Comparison of ENCODE assay signal across 9 cellular contexts in genomic region chr7:138000081-138000701, GRCh38. TPM values are rescaled to one million over a fixed set of nuclear protein-coding genes. Genes with fewer than 3 reads are reported as not detected.
DNase-seq lines count a peak whose midpoint lies in the region; ATAC-seq, FAIRE-seq and TF ChIP-seq lines count a peak whose summit lies in the region.
"Had no signal": no experiment of that assay in that cellular context is flagged by ENCODE, and none has a peak within 500 bp of the region (broad histone marks: within the 10 kb centered on the region; RNA-seq: fewer than 3 reads in every experiment).

No MANE protein-coding gene starts in this region.

- H3K27ac ChIP-seq in breast epithelium (peak overlapping the region; percentile 96), keratinocyte (ENCODE audit: control insufficient read depth, insufficient read depth, low read length) (peak overlapping the region; percentile 92)

- no peaks in the 10 kb centered on the region for H3K36me3 ChIP-seq in breast epithelium
- no peaks in the 10 kb centered on the region for H3K36me3 ChIP-seq in keratinocyte (ENCODE audit: control insufficient read depth in 2 of 2, extremely low read depth in 1 of 2, insufficient read depth in 2 of 2, low read length in 2 of 2)

- peak overlapping the region; percentile 96 for H3K9ac ChIP-seq in keratinocyte (ENCODE audit: control insufficient read depth, extremely low read depth, insufficient read depth, low read length)

- H3K27me3 Mint-ChIP-seq in stimulated activated naive B cell treated with anti-CD40 and anti-IgM and Interleukin-4, amounts not matched to agents 10 μg/mL and 1 μg/mL and 100 μg/mL, for 72 hours: no peaks in the 10 kb centered on the region

- H3K9me1 ChIP-seq in keratinocyte (ENCODE audit: control insufficient read depth, extremely low read depth, insufficient read depth, low read length): no peaks in the 10 kb centered on the region

- H3K27me3 ChIP-seq in breast epithelium (no peaks in the 10 kb centered on the region), keratinocyte (ENCODE audit: control insufficient read depth, extremely low read depth, insufficient read depth, low read length) (no peaks in the 10 kb centered on the region)

- peak overlapping the region; percentile 78 for H3K4me2 ChIP-seq in keratinocyte (ENCODE audit: control insufficient read depth, extremely low read depth, insufficient read depth, low read depth, low read length)

- dilution Hi-C loops in keratinocyte (cut with MboI; ENCODE audit: extremely low pct_ligation_motif_present, low sequenced_read_pairs): no loop called here

- intact Hi-C loops in breast epithelium (cut with DNase I; ENCODE audit: low total_unique reads): loop anchor here (5.0 kb wide), 1 partner anchor 1342 kb away; the partner anchor contains the start of gene FMC1

- peaks cover 0 to 3% of the 10 kb centered on the region in 2 donors for H3K4me1 ChIP-seq in breast epithelium
- H3K4me1 ChIP-seq in keratinocyte (ENCODE audit: control insufficient read depth, extremely low read depth, insufficient read depth, low read length): peaks cover 23% of the 10 kb centered on the region

- no peak for TF ChIP-seq POLR2A in breast epithelium (IDR thresholded peaks at IDR 0.05)

- no peak for FAIRE-seq in keratinocyte (lab: Jason Lieb, UNC)
- FAIRE-seq: G401.6 had no signal

- H3K36me3 Mint-ChIP-seq in stimulated activated naive B cell treated with anti-CD40 and anti-IgM and Interleukin-4, amounts not matched to agents 10 μg/mL and 1 μg/mL and 100 μg/mL, for 72 hours: peaks cover 21 to 26% of the 10 kb centered on the region in 2 donors

- H3K9me3 ChIP-seq in breast epithelium (no peaks in the 10 kb centered on the region), keratinocyte (ENCODE audit: control insufficient read depth, low read depth, low read length) (no peaks in the 10 kb centered on the region)

- H2AFZ ChIP-seq in keratinocyte (ENCODE audit: control insufficient read depth, low read length): no peak overlapping the region

- H4K20me1 ChIP-seq in keratinocyte (ENCODE audit: control insufficient read depth, extremely low read depth, insufficient read depth, low read length): peaks cover 3% of the 10 kb centered on the region

- peaks cover 26 to 58% of the 10 kb centered on the region in 2 donors for H3K4me1 Mint-ChIP-seq in stimulated activated naive B cell treated with anti-CD40 and anti-IgM and Interleukin-4, amounts not matched to agents 10 μg/mL and 1 μg/mL and 100 μg/mL, for 72 hours

- TF ChIP-seq CTCF in breast epithelium (IDR thresholded peaks at IDR 0.05) (no peak), keratinocyte (optimal IDR thresholded peaks at IDR 0.05 in 1 of 3, IDR thresholded peaks at IDR 0.05 in 1 of 3, conservative IDR thresholded peaks at IDR 0.05 in 1 of 3; ENCODE audit: extremely low read depth in 1 of 3, insufficient read depth in 2 of 3, low read length in 3 of 3) (no peak)

- H3K4me3 ChIP-seq in breast epithelium: peak overlapping the region; percentile 80 to 97 (median 91)
- H3K4me3 ChIP-seq in keratinocyte (ENCODE audit: control insufficient read depth in 2 of 3, extremely low read depth in 1 of 3, insufficient read depth in 2 of 3, low read depth in 1 of 3, low read length in 3 of 3): peak overlapping the region; percentile 63 to 92 (median 90)

- peak overlapping the region; percentile 25 for H3K27ac Mint-ChIP-seq in stimulated activated naive B cell treated with anti-CD40 and anti-IgM and Interleukin-4, amounts not matched to agents 10 μg/mL and 1 μg/mL and 100 μg/mL, for 72 hours

- no peaks in the 10 kb centered on the region for H3K9me3 Mint-ChIP-seq in stimulated activated naive B cell treated with anti-CD40 and anti-IgM and Interleukin-4, amounts not matched to agents 10 μg/mL and 1 μg/mL and 100 μg/mL, for 72 hours

- peak overlapping the region; percentile 92 to 96 for H3K4me3 Mint-ChIP-seq in stimulated activated naive B cell treated with anti-CD40 and anti-IgM and Interleukin-4, amounts not matched to agents 10 μg/mL and 1 μg/mL and 100 μg/mL, for 72 hours

- H3K79me2 ChIP-seq in keratinocyte (ENCODE audit: control insufficient read depth, insufficient read depth, low read length): peaks cover 54% of the 10 kb centered on the region

- ATAC-seq in stimulated activated naive B cell treated with anti-CD40 and anti-IgM and Interleukin-4, amounts not matched to agents 10 μg/mL and 1 μg/mL and 100 μg/mL, for 72 hours (replicated peaks): no peak
- no peak for ATAC-seq in HG03565 (IDR thresholded peaks at IDR 0.05; ENCODE audit: unreplicated experiment)

- DNase-seq in NCI-H146 (lab: John Stamatoyannopoulos, UW) (peak; percentile 43), NCI-H146 treated with DMSO at 0.1 percent for 48 hours (lab: John Stamatoyannopoulos, UW; ENCODE audit: unreplicated experiment) (no peak), NCI-H2227 (lab: John Stamatoyannopoulos, UW; ENCODE audit: unreplicated experiment) (peak; percentile 45), breast epithelium (ENCODE audit: low spot score in 2 of 2) (peak in 1 of 2 donors; percentile 33), keratinocyte (ENCODE audit: low read depth, low spot score) (no peak)
- no peak for DNase-seq in stimulated activated naive B cell treated with anti-CD40 and anti-IgM and Interleukin-4, amounts not matched to agents 10 μg/mL and 1 μg/mL and 100 μg/mL, for 72 hours
- DNase-seq in stimulated activated CD4-positive, alpha-beta T cell treated with anti-CD3 and anti-CD28 coated beads, Interleukin-12 subunit alpha, Interleukin-12 subunit beta, amount 100 ng/mL, for 4 hours: no peak

RNA-seq across cellular contexts. Expression of gene CREB3L2, which starts 1.7 kb away (rescaled TPM):
- total RNA-seq in breast epithelium: 10 to 100 TPM; 23.0 to 46.5 (median 40.5) TPM
- 8.6 to 15.9 TPM (median 12.8 TPM) in 3 replicates for polyA plus RNA-seq in keratinocyte
- 3.7 TPM for polyA plus RNA-seq in keratinocyte (2011; ENCODE audit: low read depth)
- polyA plus RNA-seq in keratinocyte (2011; cell fraction: cytosol; rRNA removed): 8.2 and 11.6 TPM in 2 replicates
- polyA plus RNA-seq in keratinocyte (2011; cell fraction: nucleus; rRNA removed): 28.8 and 29.1 TPM in 2 replicates
- polyA plus RNA-seq in keratinocyte (2012; ENCODE audit: low replicate concordance): 6.9 and 13.8 TPM in 2 replicates
- polyA minus RNA-seq in keratinocyte: 18.3 to 36.5 TPM (median 21.4 TPM) in 3 replicates
- polyA minus RNA-seq in keratinocyte (2011; cell fraction: cytosol; rRNA and poly(A)+ RNA removed): 17.1 TPM
- polyA minus RNA-seq in keratinocyte (2011; cell fraction: nucleus; rRNA and poly(A)+ RNA removed): 40.2 and 45.5 TPM in 2 replicates

Comparison
In these comparisons a context has a peak if more than half of its experiments do, and no peak if none do; other contexts are left out.
1. DNase-seq: peak in NCI-H146 (single experiment) and NCI-H2227 (single experiment); none in NCI-H146 treated with DMSO at 0.1 percent for 48 hours (single experiment), keratinocyte (single experiment), stimulated activated naive B cell treated with anti-CD40 and anti-IgM and Interleukin-4, amounts not matched to agents 10 μg/mL and 1 μg/mL and 100 μg/mL, for 72 hours (single experiment) and stimulated activated CD4-positive, alpha-beta T cell treated with anti-CD3 and anti-CD28 coated beads, Interleukin-12 subunit alpha, Interleukin-12 subunit beta, amount 100 ng/mL, for 4 hours (single experiment).